ENCODE assay signal across 1 cellular context in the genomic region with DNA sequence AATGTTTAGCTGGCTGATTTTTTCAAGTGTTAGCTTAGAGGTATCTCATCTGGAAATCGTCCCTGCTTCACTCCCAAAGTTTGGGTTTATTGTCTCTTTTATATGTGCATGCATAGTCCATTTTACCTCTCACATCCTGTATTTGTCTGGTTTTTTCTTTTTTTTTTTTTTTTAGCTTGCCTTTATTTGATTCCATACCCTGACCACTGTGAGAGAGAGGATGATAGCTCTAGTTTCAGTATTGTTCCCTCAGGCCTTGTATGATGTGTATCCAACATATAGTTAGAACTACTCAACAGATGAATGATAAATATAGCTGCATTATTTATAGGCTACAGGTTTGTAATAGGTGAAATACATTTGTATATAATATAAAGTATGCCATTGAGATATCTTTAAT.
A peak's percentile ranks its signal among the peaks of the same experiment; 100 is the strongest.
TF ChIP-seq lines count a peak whose summit lies in the region.

No MANE protein-coding gene starts in this region.

TF ChIP-seq in GM12878, 131 proteins besides CTCF, POLR2A, EP300 and RAD21:
- TF ChIP-seq RUNX3 (IDR thresholded peaks at IDR 0.05; ENCODE audit: low read length) = peak; percentile 15; the same call in 1 of the 2 replicates
- TF ChIP-seq IRF4 (IDR thresholded peaks at IDR 0.05; ENCODE audit: low read depth, low read length) = no peak
- TF ChIP-seq ZBTB40 (IDR thresholded peaks at IDR 0.05; ENCODE audit: borderline replicate concordance) = peak; percentile 71
- no peak for TF ChIP-seq MXI1 (IDR thresholded peaks at IDR 0.05; ENCODE audit: low read depth, low read length)
- TF ChIP-seq ZNF384 (IDR thresholded peaks at IDR 0.05; ENCODE audit: borderline replicate concordance, low read depth, low read length) = peak; percentile 64; the same call in 1 of the 2 replicates
- 0 out of 2 replicates have a peak, but pooled peaks have one; percentile 10 for TF ChIP-seq MEF2A (IDR thresholded peaks at IDR 0.05; ENCODE audit: insufficient read depth, low read depth, low read length)
